In genomic region chr2:98295721-98296414, GRCh38 we compare ENCODE assay signal across 22 cellular contexts. TPM values are rescaled to one million over a fixed set of nuclear protein-coding genes. Genes with fewer than 3 reads are reported as not detected.
DNase-seq lines count a peak whose midpoint lies in the region; ATAC-seq, FAIRE-seq and TF ChIP-seq lines count a peak whose summit lies in the region.
"Had no signal": no experiment of that assay in that cellular context is flagged by ENCODE, and none has a peak within 500 bp of the region (broad histone marks: within the 10 kb centered on the region; RNA-seq: fewer than 3 reads in every experiment).

No MANE protein-coding gene starts in this region.

- H3K79me1 ChIP-seq in H9 (ENCODE audit: insufficient read depth, low read depth, low read length, poor library complexity, severe bottlenecking) = no peaks in the 10 kb centered on the region

- no peak overlapping the region for H3T11ph ChIP-seq in H9 (ENCODE audit: low read length)

- H3K4me2 ChIP-seq in A549 (no peak overlapping the region), H9 (ENCODE audit: insufficient read depth, insufficient read length, low read length) (no peak overlapping the region)

- TF ChIP-seq CTCF in A549 (IDR thresholded peaks at IDR 0.05) (peak; percentile 16; the same call in 2 of the 3 replicates), brain microvascular endothelial cell (IDR thresholded peaks at IDR 0.05; ENCODE audit: low read depth, low read length, missing control alignments) (peak; percentile 23), liver (IDR thresholded peaks at IDR 0.05; ENCODE audit: low read depth, low read length, missing input control) (no peak), H9 (conservative IDR thresholded peaks at IDR 0.05) (no peak)

- TF ChIP-seq POLR2A in A549 (IDR thresholded peaks at IDR 0.05; ENCODE audit: low read length) = no peak

- FAIRE-seq in A549 (lab: Jason Lieb, UNC) = no peak
- FAIRE-seq: A204.1 had no signal

- no peak for TF ChIP-seq EP300 in A549 (IDR thresholded peaks at IDR 0.05)

- H3K23ac ChIP-seq in H9 (ENCODE audit: insufficient read length, low read depth, low read length) = no peak overlapping the region

- ATAC-seq in A549 (peak; percentile 31 to 81; a peak in 2 of 6 replicates), GM21786 (IDR thresholded peaks at IDR 0.05; ENCODE audit: unreplicated experiment) (no peak), HG02938 (IDR thresholded peaks at IDR 0.05; ENCODE audit: unreplicated experiment) (no peak)

- H3K56ac ChIP-seq in H9 (ENCODE audit: insufficient read length, low read depth, low read length) = no peak overlapping the region

- H3K4ac ChIP-seq in H9 (ENCODE audit: low read depth, low read length) = no peak overlapping the region

- H4K91ac ChIP-seq in H9 (ENCODE audit: insufficient read length, low read depth, low read length) = no peak overlapping the region

- H4K20me1 ChIP-seq in H9 (ENCODE audit: control insufficient read depth, insufficient read depth, insufficient read length) = no peaks in the 10 kb centered on the region

- 79% methylated on average over 9 of the region's 9 CpGs for WGBS in A549 (ENCODE audit: missing lambda C conversion rate)
- WGBS in liver = 47% methylated on average over 9 of the region's 9 CpGs
- WGBS in H9 (ENCODE audit: extremely low coverage, insufficient read length, low lambda C conversion rate) = no CpG with 5 or more reads among the region's 9 CpGs

- H4K5ac ChIP-seq in H9 (ENCODE audit: insufficient read length, low read depth, low read length) = no peak overlapping the region

- no peak overlapping the region for H3K18ac ChIP-seq in H9 (ENCODE audit: insufficient read length, low read depth, low read length)

- H3K4me3 ChIP-seq in A549 = no peak overlapping the region
- no peak overlapping the region for H3K4me3 ChIP-seq in brain microvascular endothelial cell (ENCODE audit: low read depth, low read length)
- no peak overlapping the region for H3K4me3 ChIP-seq in liver (ENCODE audit: low read depth in 1 of 3, low read length in 3 of 3)
- H3K4me3 ChIP-seq: coronary artery had no signal

- peaks cover 0 to under 1% (median 0%) of the 10 kb centered on the region in 3 experiments; a peak in 1 of 7 replicates for H3K36me3 Mint-ChIP-seq in H9 (ENCODE audit: insufficient read depth in 1 of 3, low read depth in 3 of 3)

- H2BK5ac ChIP-seq in H9 (ENCODE audit: insufficient read length, low read length) = no peak overlapping the region

- no peaks in the 10 kb centered on the region for H3K4me1 ChIP-seq in A549
- peaks cover 12 to 28% (median 20%) of the 10 kb centered on the region in 4 donors for H3K4me1 ChIP-seq in liver (ENCODE audit: control insufficient read depth in 4 of 4, insufficient read depth in 4 of 4, low read length in 3 of 4)
- no peaks in the 10 kb centered on the region for H3K4me1 ChIP-seq in H9 (ENCODE audit: insufficient read depth, low read length)

- CTCF ChIA-PET in A549 (lab: Yijun Ruan, JAX) = interaction anchor here (0.9 to 1.5 kb wide), 3 partner anchors 76 to 89 kb away, joined by 3 to 7 read pairs (median 4); no protein-coding TSS in a partner anchor

- H3K27me3 ChIP-seq in brain microvascular endothelial cell (replicated peaks) (no peaks in the 10 kb centered on the region), liver (ENCODE audit: control insufficient read depth in 4 of 4, insufficient read depth in 4 of 4, low read length in 3 of 4) (no peaks in the 10 kb centered on the region), H9 (ENCODE audit: insufficient read depth, low read length) (no peaks in the 10 kb centered on the region)

- H3K27me3 Mint-ChIP-seq in H9 (ENCODE audit: low read depth) = peaks cover 9% of the 10 kb centered on the region

- H3K27ac ChIP-seq in A549 (no peak overlapping the region), brain microvascular endothelial cell (no peak overlapping the region), liver (ENCODE audit: low read depth in 1 of 2, low read length in 2 of 2) (peak overlapping the region; percentile 89 to 97), H9 (ENCODE audit: insufficient read length, low read depth, low read length) (no peak overlapping the region)
- H3K27ac ChIP-seq: coronary artery, epithelial cell of prostate had no signal

- no peak overlapping the region for H2AK5ac ChIP-seq in H9 (ENCODE audit: insufficient read length, low read length)

- no peak overlapping the region for H2BK15ac ChIP-seq in H9 (ENCODE audit: low read depth, low read length)

- H3K4me1 Mint-ChIP-seq in H9 = peaks cover 10 to 15% of the 10 kb centered on the region in 2 experiments
- H3K4me1 Mint-ChIP-seq: activated CD4-positive, alpha-beta T cell treated with anti-CD3 and anti-CD28 coated beads, Interleukin-2, amount 10 ng/mL, durations not matched to agents 24 days and 14 days; CD4-positive, alpha-beta memory T cell had no signal

- no peak overlapping the region for H2BK12ac ChIP-seq in H9 (ENCODE audit: insufficient read length, low read depth, low read length)

- H3K9ac ChIP-seq in liver (ENCODE audit: low read depth in 1 of 2, low read length in 2 of 2) (no peak overlapping the region), H9 (ENCODE audit: extremely low read depth, insufficient read length, low read length) (no peak overlapping the region)

- H4K8ac ChIP-seq in H9 (replicated peaks; ENCODE audit: insufficient read length, low read depth, low read length) = no peak overlapping the region

- no peak for DNase-seq in A549 (ENCODE audit: low read depth in 1 of 2, low spot score in 1 of 2)
- DNase-seq in HCEC 1CT = peak; percentile 32
- no peak for DNase-seq in brain microvascular endothelial cell
- DNase-seq in H9 = no peak
- no peak for DNase-seq in SKM-1 treated with dmso at 0.1 percent for 144 hours (lab: John Stamatoyannopoulos, UW; ENCODE audit: unreplicated experiment)
- DNase-seq: activated CD4-positive, alpha-beta T cell treated with anti-CD3 and anti-CD28 coated beads, Interleukin-2, amount 10 ng/mL, durations not matched to agents 24 days and 14 days; activated CD8-positive, alpha-beta memory T cell treated with anti-CD3 and anti-CD28 coated beads, Interleukin-2, amount 50 U/mL, for 48 hours; activated naive CD4-positive, alpha-beta T cell; anterior cingulate cortex; CD4-positive, alpha-beta memory T cell; mammary epithelial cell; NCI-H1048; NCI-H2107; NCI-H526 treated with DMSO at 0.1 percent for 48 hours had no signal

- H2BK120ac ChIP-seq in H9 (ENCODE audit: low read depth, low read length, poor library complexity, severe bottlenecking) = no peak overlapping the region

- 0 out of 3 replicates have a peak, but pooled peaks cover 1% of the 10 kb centered on the region for H3K9me3 ChIP-seq in A549
- H3K9me3 ChIP-seq in liver (ENCODE audit: control insufficient read depth in 4 of 4, low read length in 3 of 4) = no peaks in the 10 kb centered on the region
- H3K9me3 ChIP-seq in H9 (ENCODE audit: control insufficient read depth, low read depth, low read length) = no peaks in the 10 kb centered on the region

- H3K9me3 Mint-ChIP-seq in H9 = peaks cover 2 to 3% of the 10 kb centered on the region in 2 experiments; a peak in 2 of 5 replicates

- H2BK20ac ChIP-seq in H9 (ENCODE audit: low read depth, low read length, poor library complexity, severe bottlenecking) = no peak overlapping the region

- TF ChIP-seq RAD21 in A549 (conservative IDR thresholded peaks at IDR 0.05 in 1 of 2, IDR thresholded peaks at IDR 0.05 in 1 of 2) (peak in 1 of 2 experiments; percentile 41; a peak in 4 of 5 replicates), liver (IDR thresholded peaks at IDR 0.05) (no peak)

- in situ Hi-C loops in brain microvascular endothelial cell (cut with HindIII; ENCODE audit: low pct_ligation_motif_present, low sequenced_read_pairs) = no loop called here

- H3K36me3 ChIP-seq in brain microvascular endothelial cell (replicated peaks) = no peaks in the 10 kb centered on the region
- H3K36me3 ChIP-seq in liver (ENCODE audit: control insufficient read depth in 4 of 4, insufficient read depth in 3 of 4, low read depth in 1 of 4, low read length in 3 of 4) = no peaks in the 10 kb centered on the region

- POLR2A ChIA-PET in A549 (lab: Yijun Ruan, JAX) = no interaction called here

- no peaks in the 10 kb centered on the region for H3K23me2 ChIP-seq in H9 (ENCODE audit: insufficient read length, low read depth, low read length, poor library complexity, severe bottlenecking)

- no peak overlapping the region for H2AFZ ChIP-seq in H9 (ENCODE audit: low read length)

- H3K27ac Mint-ChIP-seq in H9 = peak overlapping the region in 1 of 3 experiments; percentile 77; a peak in 1 of 7 replicates
- H3K27ac Mint-ChIP-seq: activated CD4-positive, alpha-beta T cell treated with anti-CD3 and anti-CD28 coated beads, Interleukin-2, amount 10 ng/mL, durations not matched to agents 24 days and 14 days; CD4-positive, alpha-beta memory T cell; stimulated activated naive CD8-positive, alpha-beta T cell treated with anti-CD3 and anti-CD28 coated beads, Interleukin-15, Interleukin-2, amounts not matched to agents 100 ng/mL and 50 ng/mL, for 24 hours had no signal

- no peaks in the 10 kb centered on the region for H3K79me2 ChIP-seq in H9 (ENCODE audit: insufficient read depth, low read length)

- H3K14ac ChIP-seq in H9 (ENCODE audit: insufficient read depth, low read length) = no peak overlapping the region

- H3K4me3 Mint-ChIP-seq in H9 = no peak overlapping the region
- H3K4me3 Mint-ChIP-seq: activated CD4-positive, alpha-beta T cell treated with anti-CD3 and anti-CD28 coated beads, Interleukin-2, amount 10 ng/mL, durations not matched to agents 24 days and 14 days; CD4-positive, alpha-beta memory T cell; stimulated activated naive CD8-positive, alpha-beta T cell treated with anti-CD3 and anti-CD28 coated beads, Interleukin-15, Interleukin-2, amounts not matched to agents 100 ng/mL and 50 ng/mL, for 24 hours had no signal

TF ChIP-seq in A549, 52 proteins besides CTCF, POLR2A, EP300 and RAD21:
- TF ChIP-seq SMC3 (IDR thresholded peaks at IDR 0.05) = peak; percentile 37; the same call in 2 of the 3 replicates
- no peak for TF ChIP-seq ZC3H11A (IDR thresholded peaks at IDR 0.05)
TF ChIP-seq in A549: peak in this region for 1.

RNA-seq across cellular contexts. Expression of gene CNGA3, which starts 50.4 kb away (rescaled TPM):
- not detected in 2 replicates for polyA plus RNA-seq in A549 (2011; rRNA removed)
- polyA plus RNA-seq in A549 (2012; cell fraction: cytosol; rRNA removed) = not detected in 2 replicates
- not detected in 2 replicates for polyA plus RNA-seq in A549 (2012; cell fraction: nucleus; rRNA removed)
- polyA plus RNA-seq in A549 (2017; fragmentation: RNase III; extraction: RNeasy Plus Mini Kit Qiagen cat#74134 plus additional on column Dnase treatment) = not detected in 3 replicates
- not detected in 2 replicates for polyA minus RNA-seq in A549 (2011; rRNA and poly(A)+ RNA removed)
- not detected for total RNA-seq in liver
- polyA plus RNA-seq in liver = not detected
- total RNA-seq in H9 (2021) = not detected in 2 replicates
- total RNA-seq: activated CD4-positive, alpha-beta T cell treated with anti-CD3 and anti-CD28 coated beads, Interleukin-2, amount 10 ng/mL, durations not matched to agents 24 days and 14 days; CD4-positive, alpha-beta memory T cell; Daoy; mammary epithelial cell had no signal
- polyA plus RNA-seq: CD4-positive, alpha-beta memory T cell; mammary epithelial cell had no signal

Comparison
In these comparisons a context has a peak if more than half of its experiments do, and no peak if none do; other contexts are left out.
1. ATAC-seq: peak in A549 (2 of 2); none in GM21786 (single experiment) and HG02938 (single experiment).
2. H3K27ac ChIP-seq: peak in liver (2 of 2); none in A549 (0 of 2), brain microvascular endothelial cell (single experiment) and H9 (single experiment).
3. CTCF ChIP-seq: peak in A549 (single experiment) and brain microvascular endothelial cell (single experiment); none in liver (single experiment) and H9 (single experiment).